Comparison of ENCODE assay signal across 15 cellular contexts in the genomic region with DNA sequence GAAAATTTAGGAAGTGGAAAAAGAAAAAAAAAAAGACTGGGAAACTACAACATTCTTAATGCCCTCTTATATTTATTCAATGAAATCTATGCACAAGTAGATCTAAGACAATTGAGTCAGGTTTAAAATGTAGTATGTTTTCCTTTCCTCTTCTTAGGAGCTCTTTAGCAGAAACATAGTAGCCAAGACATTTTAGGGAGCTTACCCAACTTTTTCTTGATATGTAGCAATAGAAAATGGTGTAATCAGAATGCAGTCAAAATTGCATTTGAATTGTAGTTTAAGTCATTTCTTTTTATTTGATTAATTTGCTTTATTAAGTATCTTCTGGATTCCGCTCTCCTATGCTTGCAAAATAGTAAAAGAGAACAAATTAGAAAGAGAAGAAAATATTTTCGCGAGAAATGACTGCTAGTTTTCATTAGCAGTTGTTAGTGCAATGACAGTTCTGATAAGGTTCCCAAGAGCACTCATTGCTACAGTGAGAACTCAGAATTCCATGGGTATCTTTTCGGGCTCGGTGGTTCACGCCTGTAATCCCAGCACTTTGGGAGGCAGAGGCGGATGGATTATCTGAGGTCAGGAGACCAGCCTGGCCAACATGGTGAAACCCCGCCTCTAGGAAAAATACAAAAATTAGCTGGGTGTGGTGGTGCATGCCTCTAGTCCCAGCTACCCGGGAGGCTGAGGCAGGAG. TPM values are rescaled to one million over a fixed set of nuclear protein-coding genes. Genes with fewer than 3 reads are reported as not detected.
A peak's percentile ranks its signal among the peaks of the same experiment; 100 is the strongest.
DNase-seq lines count a peak whose midpoint lies in the region; ATAC-seq and TF ChIP-seq lines count a peak whose summit lies in the region.
"Had no signal": no experiment of that assay in that cellular context is flagged by ENCODE, and none has a peak within 500 bp of the region (broad histone marks: within the 10 kb centered on the region; RNA-seq: fewer than 3 reads in every experiment).

No MANE protein-coding gene starts in this region.

- no peak for ATAC-seq in CD4-positive, alpha-beta T cell (ENCODE audit: poor library complexity)
- no peak for ATAC-seq in activated B cell treated with CpG ODN at 0.5 μM for 24 hours (ENCODE audit: low read depth)
- peak; percentile 57 for ATAC-seq in gastroesophageal sphincter
- ATAC-seq in GM18519 (IDR thresholded peaks at IDR 0.05; ENCODE audit: low FRiP score, unreplicated experiment), result no peak
- no peak for ATAC-seq in GM19324 (IDR thresholded peaks at IDR 0.05; ENCODE audit: low FRiP score, unreplicated experiment)
- ATAC-seq: esophagus mucosa had no signal

- TF ChIP-seq CTCF in CD4-positive, alpha-beta T cell (IDR thresholded peaks at IDR 0.05), result no peak
- TF ChIP-seq CTCF in activated B cell treated with CpG ODN at 0.5 μM for 24 hours (IDR thresholded peaks at IDR 0.05), result no peak
- no peak for TF ChIP-seq CTCF in gastroesophageal sphincter (IDR thresholded peaks at IDR 0.05)

- H2BK5ac ChIP-seq in mesenchymal stem cell (ENCODE audit: low read depth, low read length, poor library complexity, severe bottlenecking), result no peak overlapping the region

- POLR2A ChIA-PET in CD4-positive, alpha-beta T cell (lab: Charles Lee), result interaction anchor here (0.7 kb wide), 1 partner anchor 214 kb away, joined by 4 read pairs; no protein-coding TSS in a partner anchor
- POLR2A ChIA-PET in activated B cell treated with CpG ODN at 0.5 μM for 24 hours (lab: Charles Lee), result interaction anchor here (1.0 kb wide), 1 partner anchor 10 kb away, joined by 4 read pairs; no protein-coding TSS in a partner anchor

- no peak overlapping the region for H4K91ac ChIP-seq in mesenchymal stem cell (ENCODE audit: low read length)

- no peak overlapping the region for H3K14ac ChIP-seq in mesenchymal stem cell (ENCODE audit: low read length in 2 of 2)

- no peak overlapping the region for H3K4me3 Mint-ChIP-seq in CD4-positive, alpha-beta T cell
- H3K4me3 Mint-ChIP-seq in activated B cell treated with CpG ODN at 0.5 μM for 24 hours, result no peak overlapping the region

- no peaks in the 10 kb centered on the region for H3K9me3 Mint-ChIP-seq in CD4-positive, alpha-beta T cell
- no peaks in the 10 kb centered on the region for H3K9me3 Mint-ChIP-seq in activated B cell treated with CpG ODN at 0.5 μM for 24 hours

- H3K4me1 ChIP-seq in gastroesophageal sphincter (peaks cover 0 to 50% (median 3%) of the 10 kb centered on the region in 3 donors), mesenchymal stem cell (ENCODE audit: control insufficient read depth, insufficient read depth, low read depth, low read length) (peaks cover 4% of the 10 kb centered on the region)

- no peaks in the 10 kb centered on the region for H3K36me3 ChIP-seq in gastroesophageal sphincter
- H3K36me3 ChIP-seq in mesenchymal stem cell (ENCODE audit: control insufficient read depth in 1 of 2, insufficient read depth in 2 of 2, low read depth in 1 of 2, low read length in 2 of 2), result peaks cover 0 to 2% of the 10 kb centered on the region in 2 experiments
- H3K36me3 ChIP-seq: SJSA1 had no signal

- H4K8ac ChIP-seq in mesenchymal stem cell (ENCODE audit: low read length), result no peak overlapping the region

- H3K27me3 Mint-ChIP-seq in CD4-positive, alpha-beta T cell, result no peaks in the 10 kb centered on the region
- no peaks in the 10 kb centered on the region for H3K27me3 Mint-ChIP-seq in activated B cell treated with CpG ODN at 0.5 μM for 24 hours

- no peak overlapping the region for H3K4me3 ChIP-seq in gastroesophageal sphincter
- H3K4me3 ChIP-seq in mesenchymal stem cell (ENCODE audit: insufficient read depth in 1 of 2, low read depth in 1 of 2, low read length in 2 of 2), result no peak overlapping the region
- H3K4me3 ChIP-seq: lung, SJSA1 had no signal

- H3K9ac ChIP-seq in mesenchymal stem cell (ENCODE audit: low read length), result no peak overlapping the region

- no peak overlapping the region for H3K27ac ChIP-seq in CD4-positive, alpha-beta T cell (ENCODE audit: low read depth, low read length)
- H3K27ac ChIP-seq in gastroesophageal sphincter (no peak overlapping the region), mesenchymal stem cell (ENCODE audit: low read length, poor library complexity, severe bottlenecking) (no peak overlapping the region)
- H3K27ac ChIP-seq: SJSA1 had no signal

- no peak overlapping the region for H3K23ac ChIP-seq in mesenchymal stem cell (ENCODE audit: low read length in 2 of 2)

- WGBS in gastroesophageal sphincter (ENCODE audit: low coverage in 1 of 2), 2 donors, result 88 to 94% methylated on average over 3 to 9 of the region's 9 CpGs
- 94% methylated on average over 9 of the region's 9 CpGs for WGBS in mesenchymal stem cell

- no peak overlapping the region for H2AFZ ChIP-seq in mesenchymal stem cell (ENCODE audit: low read depth, low read length)

- H3K27me3 ChIP-seq in CD4-positive, alpha-beta T cell (ENCODE audit: control insufficient read depth, insufficient read depth, low read length), result no peaks in the 10 kb centered on the region
- no peaks in the 10 kb centered on the region for H3K27me3 ChIP-seq in gastroesophageal sphincter
- H3K27me3 ChIP-seq in mesenchymal stem cell (ENCODE audit: control insufficient read depth in 1 of 2, insufficient read depth in 1 of 2, low read length in 2 of 2), result no peaks in the 10 kb centered on the region

- H3K36me3 Mint-ChIP-seq in CD4-positive, alpha-beta T cell (ENCODE audit: low read depth), result peaks cover 7% of the 10 kb centered on the region
- H3K36me3 Mint-ChIP-seq in activated B cell treated with CpG ODN at 0.5 μM for 24 hours (ENCODE audit: low read depth), result peaks cover 20% of the 10 kb centered on the region

- peaks cover 78% of the 10 kb centered on the region for H3K4me1 Mint-ChIP-seq in CD4-positive, alpha-beta T cell (ENCODE audit: low read depth)
- H3K4me1 Mint-ChIP-seq in activated B cell treated with CpG ODN at 0.5 μM for 24 hours, result peaks cover 80% of the 10 kb centered on the region

- peak; percentile 26 to 38 for DNase-seq in NOMO-1 (lab: John Stamatoyannopoulos, UW; ENCODE audit: unreplicated experiment in 2 of 2)
- DNase-seq in NOMO-1 treated with dmso at 0.1 percent for 144 hours (lab: John Stamatoyannopoulos, UW; ENCODE audit: unreplicated experiment), result no peak
- DNase-seq in CD4-positive, alpha-beta T cell, result no peak
- no peak for DNase-seq in activated B cell treated with CpG ODN at 0.5 μM for 24 hours
- DNase-seq in mesenchymal stem cell, result no peak
- DNase-seq: 8988T, KBM-7, NCI-H1930, NCI-H748 treated with DMSO at 0.1 percent for 48 hours had no signal

- TF ChIP-seq POLR2A in gastroesophageal sphincter (IDR thresholded peaks at IDR 0.05), result no peak

- H2BK120ac ChIP-seq in mesenchymal stem cell (ENCODE audit: low read depth, low read length), result no peak overlapping the region

- peaks cover 39% of the 10 kb centered on the region for H3K79me1 ChIP-seq in mesenchymal stem cell (replicated peaks; ENCODE audit: low read length, poor library complexity, severe bottlenecking)

- no peak overlapping the region for H3K18ac ChIP-seq in mesenchymal stem cell (ENCODE audit: low read depth in 1 of 2, low read length in 2 of 2)

- H3K4ac ChIP-seq in mesenchymal stem cell (ENCODE audit: low read depth in 1 of 2, low read length in 2 of 2), result no peak overlapping the region

- H3K4me2 ChIP-seq in mesenchymal stem cell (ENCODE audit: low read length, poor library complexity, severe bottlenecking), result no peak overlapping the region

- CTCF ChIA-PET in CD4-positive, alpha-beta T cell (lab: Charles Lee), result interaction anchor here (0.7 kb wide), 1 partner anchor 1581 kb away, joined by 3 read pairs; no protein-coding TSS in a partner anchor
- CTCF ChIA-PET in activated B cell treated with CpG ODN at 0.5 μM for 24 hours (lab: Charles Lee), result interaction anchor here (0.7 kb wide), 1 partner anchor 10 kb away, joined by 3 read pairs; no protein-coding TSS in a partner anchor

- H3K27ac Mint-ChIP-seq in CD4-positive, alpha-beta T cell, result peak overlapping the region; percentile 37
- H3K27ac Mint-ChIP-seq in activated B cell treated with CpG ODN at 0.5 μM for 24 hours, result peak overlapping the region; percentile 53

- no peak for TF ChIP-seq EP300 in gastroesophageal sphincter (IDR thresholded peaks at IDR 0.05)

- H3K9me3 ChIP-seq in CD4-positive, alpha-beta T cell (ENCODE audit: control insufficient read depth, low read length), result no peaks in the 10 kb centered on the region
- H3K9me3 ChIP-seq in gastroesophageal sphincter (no peaks in the 10 kb centered on the region), mesenchymal stem cell (ENCODE audit: control insufficient read depth, low read length) (no peaks in the 10 kb centered on the region)
- H3K9me3 ChIP-seq: SJSA1 had no signal

- intact Hi-C loops in CD4-positive, alpha-beta T cell (cut with DNase I, micrococcal nuclease), result loop anchor here in 1 of 2 experiments (2.0 to 5.0 kb wide), 2 partner anchors 17 to 36 kb away; no protein-coding TSS in a partner anchor
- intact Hi-C loops in activated B cell treated with CpG ODN at 0.5 μM for 24 hours (cut with micrococcal nuclease), result loop anchor here (5.0 kb wide), 1 partner anchor 34 kb away; no protein-coding TSS in a partner anchor

- H2BK15ac ChIP-seq in mesenchymal stem cell (ENCODE audit: low read depth, poor library complexity, severe bottlenecking), result no peak overlapping the region

- no peak overlapping the region for H2AK5ac ChIP-seq in mesenchymal stem cell (ENCODE audit: low read length, severe bottlenecking)

- no peak overlapping the region for H2BK12ac ChIP-seq in mesenchymal stem cell (ENCODE audit: low read length in 2 of 2)

RNA-seq across cellular contexts. Expression of a gene that starts 52.2 kb away (rescaled TPM):
- total RNA-seq in CD4-positive, alpha-beta T cell, result 10 to 100 TPM; 32.0 to 33.0 TPM
- total RNA-seq in activated B cell treated with CpG ODN at 0.5 μM for 24 hours (27.0 and 28.5 TPM in 2 replicates), gastroesophageal sphincter (10 to 100 TPM in 1 of 4 donors, 1 to 10 TPM in 3; 6.8 to 12.3 (median 8.5) TPM)
- polyA plus RNA-seq in mesenchymal stem cell (2013, experiment 1 of 2), result 10.5 TPM
- 9.8 TPM for polyA plus RNA-seq in mesenchymal stem cell (2013, experiment 2 of 2)

Comparison
In these comparisons a context has a peak if more than half of its experiments do, and no peak if none do; other contexts are left out.
1. DNase-seq: peak in NOMO-1 (2 of 2); none in NOMO-1 treated with dmso at 0.1 percent for 144 hours (single experiment), CD4-positive, alpha-beta T cell (0 of 10), activated B cell treated with CpG ODN at 0.5 μM for 24 hours (single experiment) and mesenchymal stem cell (single experiment).